ENCODE assay signal across 1 cellular context in the genomic region with DNA sequence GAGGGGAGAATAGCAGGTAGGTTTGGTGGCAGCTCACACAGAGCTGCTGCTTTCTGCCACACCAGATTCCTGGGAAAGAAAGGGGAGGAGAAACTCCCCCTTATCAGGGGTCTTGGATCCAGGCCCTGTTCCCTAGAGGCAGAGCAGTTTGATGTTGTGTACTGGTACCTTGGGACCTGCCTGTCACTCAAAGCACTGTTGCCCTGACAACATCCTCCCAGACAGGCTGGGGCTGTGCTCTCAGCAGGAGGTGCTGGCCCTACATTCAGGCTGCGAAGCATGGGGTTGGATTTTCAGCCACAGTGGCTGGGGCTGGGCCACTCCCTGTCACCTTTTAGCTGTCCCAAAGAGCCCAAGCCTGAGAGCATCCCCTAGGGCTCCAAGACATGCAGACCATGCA.
TF ChIP-seq lines count a peak whose summit lies in the region.

No MANE protein-coding gene starts in this region.

TF ChIP-seq in K562, 482 proteins besides CTCF, POLR2A, EP300 and RAD21 (continued from another document):
- TF ChIP-seq RFX1 (IDR thresholded peaks at IDR 0.05) (peak; percentile 75), CTBP1 (IDR thresholded peaks at IDR 0.05; ENCODE audit: borderline replicate concordance) (peak; percentile 31; the same call in 1 of the 2 replicates)
- TF ChIP-seq, protein P1, sequence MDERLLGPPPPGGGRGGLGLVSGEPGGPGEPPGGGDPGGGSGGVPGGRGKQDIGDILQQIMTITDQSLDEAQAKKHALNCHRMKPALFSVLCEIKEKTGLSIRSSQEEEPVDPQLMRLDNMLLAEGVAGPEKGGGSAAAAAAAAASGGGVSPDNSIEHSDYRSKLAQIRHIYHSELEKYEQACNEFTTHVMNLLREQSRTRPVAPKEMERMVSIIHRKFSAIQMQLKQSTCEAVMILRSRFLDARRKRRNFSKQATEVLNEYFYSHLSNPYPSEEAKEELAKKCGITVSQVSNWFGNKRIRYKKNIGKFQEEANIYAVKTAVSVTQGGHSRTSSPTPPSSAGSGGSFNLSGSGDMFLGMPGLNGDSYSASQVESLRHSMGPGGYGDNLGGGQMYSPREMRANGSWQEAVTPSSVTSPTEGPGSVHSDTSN (CRISPR knock-in tag; IDR thresholded peaks at IDR 0.05; ENCODE audit: low read depth), result peak; percentile 57
- TF ChIP-seq, protein P1 (tag; conservative IDR thresholded peaks at IDR 0.05; ENCODE audit: low read depth), result peak; percentile 39
TF ChIP-seq in K562: peak in this region for 4.
